9 cellular contexts compared by ENCODE assay signal in the genomic region with DNA sequence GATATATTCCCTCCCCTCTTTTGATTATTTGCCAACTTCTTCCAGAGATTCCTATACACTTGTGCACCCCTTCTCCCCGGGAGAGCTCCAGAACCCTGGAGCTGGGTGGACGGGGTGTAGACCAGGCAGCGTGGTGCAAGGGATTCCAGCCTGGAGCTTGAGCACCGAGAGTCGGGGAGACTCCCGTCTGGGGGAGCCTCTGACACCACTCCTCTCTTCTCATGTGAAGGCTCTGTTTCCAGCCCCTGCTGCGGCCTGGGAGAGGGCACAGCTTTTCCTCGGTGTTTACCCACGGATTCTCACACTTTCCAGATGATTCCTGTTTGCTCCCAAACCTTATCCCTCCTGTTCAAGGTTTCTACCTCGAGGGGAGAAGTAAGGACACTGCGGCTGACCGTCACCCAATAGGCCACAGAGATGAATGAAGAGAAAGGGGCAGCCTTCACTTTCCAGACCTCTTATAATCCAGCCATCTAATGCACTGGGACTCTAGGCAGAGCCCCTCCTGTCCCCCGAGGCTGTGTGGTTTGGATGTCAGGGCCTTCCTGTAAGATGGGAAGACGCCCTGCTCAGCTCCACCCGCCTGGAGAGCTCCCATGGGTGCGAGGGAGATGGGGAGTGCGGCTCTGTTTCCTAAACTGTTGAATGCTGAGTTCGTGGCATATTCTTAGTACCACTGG.
"Had no signal": no experiment of that assay in that cellular context is flagged by ENCODE, and none has a peak within 500 bp of the region (broad histone marks: within the 10 kb centered on the region; RNA-seq: fewer than 3 reads in every experiment).

No MANE protein-coding gene starts in this region.

- H2AFZ ChIP-seq: parathyroid adenoma had no signal

- DNase-seq: activated T-cell treated with anti-CD3 and anti-CD28 coated beads, Interleukin-2, amount 50 U/mL, for 4 hours; anterior cingulate cortex; brain microvascular endothelial cell; erythroblast; stimulated activated CD4-positive, alpha-beta T cell treated with anti-CD3 and anti-CD28 coated beads, Interleukin-12 subunit alpha, Interleukin-12 subunit beta, amount 100 ng/mL, for 4 hours; stimulated activated CD4-positive, alpha-beta T cell treated with anti-CD3 and anti-CD28 coated beads, Interleukin-2, amount 100 ng/mL, for 24 hours; tibial artery had no signal

- H3K27me3 ChIP-seq: brain microvascular endothelial cell, tibial artery had no signal

- H3K9ac ChIP-seq: parathyroid adenoma had no signal

- H3K79me2 ChIP-seq: parathyroid adenoma had no signal

- H3K4me3 Mint-ChIP-seq: activated T-cell treated with anti-CD3 and anti-CD28 coated beads, Interleukin-2, amount 50 U/mL, for 4 hours had no signal

- H3K27ac ChIP-seq: brain microvascular endothelial cell, parathyroid adenoma, tibial artery had no signal

- H3K9me3 Mint-ChIP-seq: activated T-cell treated with anti-CD3 and anti-CD28 coated beads, Interleukin-2, amount 50 U/mL, for 4 hours had no signal

- H3K4me1 ChIP-seq: parathyroid adenoma, tibial artery had no signal

- H3K9me3 ChIP-seq: tibial artery had no signal

- H3K4me3 ChIP-seq: lung, tibial artery had no signal

- H3K36me3 ChIP-seq: brain microvascular endothelial cell had no signal

- ATAC-seq: activated T-cell treated with anti-CD3 and anti-CD28 coated beads, Interleukin-2, amount 50 U/mL, for 4 hours had no signal
